ENCODE assay signal across 10 cellular contexts in the genomic region with DNA sequence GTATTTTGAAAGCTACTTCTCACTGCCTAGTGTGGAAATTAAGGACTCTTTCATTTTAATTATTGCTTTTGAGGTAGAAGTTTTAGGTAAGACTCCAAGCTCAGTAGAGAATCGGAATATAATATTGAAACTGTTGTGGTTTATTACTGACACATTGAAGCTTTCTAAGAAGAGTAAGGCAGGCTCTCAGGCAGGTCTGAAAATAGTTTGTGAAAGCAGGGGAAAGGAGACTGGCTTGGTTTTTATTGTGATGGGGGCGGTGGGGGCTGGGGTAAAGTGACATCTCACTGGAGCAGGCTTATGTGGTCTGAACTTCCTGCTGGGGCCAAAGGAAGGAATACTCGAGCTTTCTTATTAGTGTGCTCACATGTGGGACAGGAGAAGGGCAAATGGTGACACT.
DNase-seq lines count a peak whose midpoint lies in the region; ATAC-seq, FAIRE-seq and TF ChIP-seq lines count a peak whose summit lies in the region.
"Had no signal": no experiment of that assay in that cellular context is flagged by ENCODE, and none has a peak within 500 bp of the region (broad histone marks: within the 10 kb centered on the region; RNA-seq: fewer than 3 reads in every experiment).

No MANE protein-coding gene starts in this region.

- H3K27ac Mint-ChIP-seq in T-helper 2 cell treated with Interferon-gamma antibody and Interleukin-4, amounts not matched to agents 5 μg/mL and 100 μg/mL, for 36 hours = peak overlapping the region; percentile 51
- H3K27ac Mint-ChIP-seq: CD8-positive, alpha-beta T cell had no signal

- H3K36me3 Mint-ChIP-seq in T-helper 2 cell treated with Interferon-gamma antibody and Interleukin-4, amounts not matched to agents 5 μg/mL and 100 μg/mL, for 36 hours (ENCODE audit: low read depth) = no peaks in the 10 kb centered on the region
- H3K36me3 Mint-ChIP-seq: CD8-positive, alpha-beta T cell had no signal

- no peaks in the 10 kb centered on the region for H3K9me3 Mint-ChIP-seq in T-helper 2 cell treated with Interferon-gamma antibody and Interleukin-4, amounts not matched to agents 5 μg/mL and 100 μg/mL, for 36 hours
- H3K9me3 Mint-ChIP-seq: CD8-positive, alpha-beta T cell had no signal

- H3K4me1 Mint-ChIP-seq in T-helper 2 cell treated with Interferon-gamma antibody and Interleukin-4, amounts not matched to agents 5 μg/mL and 100 μg/mL, for 36 hours (ENCODE audit: low read depth) = peaks cover 26% of the 10 kb centered on the region

- intact Hi-C loops in mucosa of descending colon (cut with DNase I, micrococcal nuclease) = no loop called here

- TF ChIP-seq POLR2A in H54 (IDR thresholded peaks at IDR 0.05; ENCODE audit: low read depth, low read length) = no peak

- TF ChIP-seq CTCF in GM20000 (IDR thresholded peaks at IDR 0.05; ENCODE audit: extremely low read depth, missing control alignments) (no peak), mucosa of descending colon (IDR thresholded peaks at IDR 0.05) (no peak)

- H3K4me1 ChIP-seq in mucosa of descending colon (ENCODE audit: low read depth) = no peaks in the 10 kb centered on the region
- H3K4me1 ChIP-seq: thyroid gland had no signal

- H3K4me3 Mint-ChIP-seq in T-helper 2 cell treated with Interferon-gamma antibody and Interleukin-4, amounts not matched to agents 5 μg/mL and 100 μg/mL, for 36 hours = peak overlapping the region; percentile 62
- H3K4me3 Mint-ChIP-seq: CD8-positive, alpha-beta T cell had no signal

- DNase-seq in GM20000 (ENCODE audit: low spot score) = peak; percentile 14
- DNase-seq in T-helper 2 cell treated with Interferon-gamma antibody and Interleukin-4, amounts not matched to agents 5 μg/mL and 100 μg/mL, for 36 hours (ENCODE audit: low spot score) = peak; percentile 34
- no peak for DNase-seq in H54 (ENCODE audit: insufficient read length, low spot score)
- DNase-seq in NCI-H1417 treated with DMSO at 0.1 percent for 48 hours (lab: John Stamatoyannopoulos, UW) = no peak
- no peak for DNase-seq in ureter (ENCODE audit: low spot score)
- no peak for DNase-seq in mucosa of descending colon
- DNase-seq: CD8-positive, alpha-beta T cell; thyroid gland had no signal

- H3K36me3 ChIP-seq in mucosa of descending colon (ENCODE audit: low read depth) = no peaks in the 10 kb centered on the region
- H3K36me3 ChIP-seq: thyroid gland had no signal

- FAIRE-seq in H54 (lab: Jason Lieb, UNC) = no peak

- peak; percentile 89 for ATAC-seq in GM18508 (IDR thresholded peaks at IDR 0.05; ENCODE audit: insufficient read depth, unreplicated experiment)
- ATAC-seq in HG03045 (IDR thresholded peaks at IDR 0.05; ENCODE audit: unreplicated experiment) = peak; percentile 64
- no peak for ATAC-seq in mucosa of descending colon
- ATAC-seq: CD8-positive, alpha-beta T cell had no signal

- no peaks in the 10 kb centered on the region for H3K9me3 ChIP-seq in mucosa of descending colon
- H3K9me3 ChIP-seq: thyroid gland had no signal

- H3K27me3 Mint-ChIP-seq in T-helper 2 cell treated with Interferon-gamma antibody and Interleukin-4, amounts not matched to agents 5 μg/mL and 100 μg/mL, for 36 hours (ENCODE audit: low read depth) = no peaks in the 10 kb centered on the region

- no peak overlapping the region for H3K4me3 ChIP-seq in mucosa of descending colon
- H3K4me3 ChIP-seq: thyroid gland had no signal

Comparison
In these comparisons a context has a peak if more than half of its experiments do, and no peak if none do; other contexts are left out.
1. DNase-seq: peak in GM20000 (single experiment) and T-helper 2 cell treated with Interferon-gamma antibody and Interleukin-4, amounts not matched to agents 5 μg/mL and 100 μg/mL, for 36 hours (single experiment); none in H54 (single experiment), NCI-H1417 treated with DMSO at 0.1 percent for 48 hours (single experiment), ureter (single experiment) and mucosa of descending colon (0 of 3).